16 cellular contexts compared by ENCODE assay signal in genomic region chr5:160363122-160363521, GRCh38. TPM values are rescaled to one million over a fixed set of nuclear protein-coding genes. Genes with fewer than 3 reads are reported as not detected.
DNase-seq lines count a peak whose midpoint lies in the region; ATAC-seq and TF ChIP-seq lines count a peak whose summit lies in the region.
"Had no signal": no experiment of that assay in that cellular context is flagged by ENCODE, and none has a peak within 500 bp of the region (broad histone marks: within the 10 kb centered on the region; RNA-seq: fewer than 3 reads in every experiment).

No MANE protein-coding gene starts in this region.

- CTCF ChIA-PET in activated naive CD4-positive, alpha-beta T cell treated with anti-CD3 and anti-CD28 coated beads for 36 hours (lab: Charles Lee), result interaction anchor here (0.8 kb wide), 1 partner anchor 16 kb away, joined by 5 read pairs; no protein-coding TSS in a partner anchor

- ATAC-seq in left cardiac atrium, result peak; percentile 5 to 32
- no peak for ATAC-seq in GM18867 (IDR thresholded peaks at IDR 0.05; ENCODE audit: unreplicated experiment)

- H3K4me2 ChIP-seq in neural progenitor cell, result no peak overlapping the region

- no peaks in the 10 kb centered on the region for H3K9me3 ChIP-seq in neural progenitor cell (ENCODE audit: low read depth)
- H3K9me3 ChIP-seq: psoas muscle had no signal

- H3K27me3 Mint-ChIP-seq in neural progenitor cell (ENCODE audit: insufficient read depth, low read depth), result no peaks in the 10 kb centered on the region
- peaks cover 4% of the 10 kb centered on the region for H3K27me3 Mint-ChIP-seq in type B pancreatic cell
- H3K27me3 Mint-ChIP-seq in activated naive CD4-positive, alpha-beta T cell treated with anti-CD3 and anti-CD28 coated beads for 36 hours (ENCODE audit: low read depth), result peaks cover 17% of the 10 kb centered on the region

- intact Hi-C loops in left cardiac atrium (cut with DNase I), result no loop called here
- intact Hi-C loops in activated naive CD4-positive, alpha-beta T cell treated with anti-CD3 and anti-CD28 coated beads for 36 hours (cut with micrococcal nuclease), result no loop called here

- peaks cover 19% of the 10 kb centered on the region for H3K4me1 ChIP-seq in neural progenitor cell

- no peak overlapping the region for H3K27ac ChIP-seq in neural progenitor cell
- H3K27ac ChIP-seq: 22Rv1, C4-2B, psoas muscle had no signal

- H3K36me3 Mint-ChIP-seq in neural progenitor cell (no peaks in the 10 kb centered on the region), type B pancreatic cell (no peaks in the 10 kb centered on the region)
- no peaks in the 10 kb centered on the region for H3K36me3 Mint-ChIP-seq in activated naive CD4-positive, alpha-beta T cell treated with anti-CD3 and anti-CD28 coated beads for 36 hours (ENCODE audit: low read depth)

- H3K4me3 Mint-ChIP-seq in neural progenitor cell (no peak overlapping the region), type B pancreatic cell (no peak overlapping the region)
- H3K4me3 Mint-ChIP-seq in activated naive CD4-positive, alpha-beta T cell treated with anti-CD3 and anti-CD28 coated beads for 36 hours, result no peak overlapping the region

- DNase-seq in DMS 273 (lab: John Stamatoyannopoulos, UW; ENCODE audit: unreplicated experiment) (peak; percentile 30), DMS 273 treated with DMSO at 0.1 percent for 48 hours (lab: John Stamatoyannopoulos, UW) (no peak), left cardiac atrium (no peak), neural progenitor cell (ENCODE audit: low spot score) (no peak), type B pancreatic cell (ENCODE audit: extremely low spot score, unreplicated experiment) (no peak), iPS-NIHi11 (ENCODE audit: low spot score) (no peak)
- DNase-seq in activated naive CD4-positive, alpha-beta T cell treated with anti-CD3 and anti-CD28 coated beads for 36 hours, result no peak
- DNase-seq: anterior cingulate cortex; DND-41; NCI-H2171; psoas muscle; stimulated activated CD4-positive, alpha-beta T cell treated with anti-CD3 and anti-CD28 coated beads, Interleukin-1b, Interleukin-23, amount 100 ng/mL, for 48 hours; trophoblast cell had no signal

- no peaks in the 10 kb centered on the region for H4K20me1 ChIP-seq in neural progenitor cell (ENCODE audit: low read depth)

- no peak overlapping the region for H3K9ac ChIP-seq in neural progenitor cell

- no peaks in the 10 kb centered on the region for H3K79me2 ChIP-seq in neural progenitor cell (ENCODE audit: low read depth)

- no peaks in the 10 kb centered on the region for H3F3A ChIP-seq in neural progenitor cell (ENCODE audit: low read depth)

- H3K27ac Mint-ChIP-seq in neural progenitor cell (peak overlapping the region; percentile 30), type B pancreatic cell (peak overlapping the region; percentile 45)
- H3K27ac Mint-ChIP-seq in activated naive CD4-positive, alpha-beta T cell treated with anti-CD3 and anti-CD28 coated beads for 36 hours, result no peak overlapping the region

- no peaks in the 10 kb centered on the region for H3K27me3 ChIP-seq in neural progenitor cell

- H2AFZ ChIP-seq in neural progenitor cell (replicated peaks), result peak overlapping the region; percentile 59

- H3K9me3 Mint-ChIP-seq in neural progenitor cell (no peaks in the 10 kb centered on the region), type B pancreatic cell (no peaks in the 10 kb centered on the region)
- no peaks in the 10 kb centered on the region for H3K9me3 Mint-ChIP-seq in activated naive CD4-positive, alpha-beta T cell treated with anti-CD3 and anti-CD28 coated beads for 36 hours

- H3K4me3 ChIP-seq in neural progenitor cell, result no peak overlapping the region
- H3K4me3 ChIP-seq: psoas muscle had no signal

- H3K4me1 Mint-ChIP-seq in neural progenitor cell (peaks cover 23% of the 10 kb centered on the region), type B pancreatic cell (ENCODE audit: unreplicated experiment) (peaks cover 20% of the 10 kb centered on the region)
- no peaks in the 10 kb centered on the region for H3K4me1 Mint-ChIP-seq in activated naive CD4-positive, alpha-beta T cell treated with anti-CD3 and anti-CD28 coated beads for 36 hours (ENCODE audit: low read depth)

- H3K36me3 ChIP-seq in neural progenitor cell, result no peaks in the 10 kb centered on the region

- no peak for TF ChIP-seq CTCF in neural progenitor cell (IDR thresholded peaks at IDR 0.05)
- no peak for TF ChIP-seq CTCF in type B pancreatic cell (conservative IDR thresholded peaks at IDR 0.05)

RNA-seq across cellular contexts. Expression of gene C1QTNF2, which starts 7.3 kb away (rescaled TPM):
- total RNA-seq in left cardiac atrium (1 to 10 TPM; 1.2 to 2.3 TPM), neural progenitor cell (ENCODE audit: low replicate concordance) (0.06 and 0.25 TPM in 2 replicates), type B pancreatic cell (ENCODE audit: low replicate concordance) (0.21 and 0.31 TPM in 2 replicates)
- not detected for total RNA-seq in activated naive CD4-positive, alpha-beta T cell treated with anti-CD3 and anti-CD28 coated beads for 36 hours

RNA-seq across cellular contexts. Expression of gene FAM200C, which starts 36.7 kb away (rescaled TPM):
- 1 to 10 TPM; 2.1 to 4.2 TPM for total RNA-seq in left cardiac atrium
- total RNA-seq in neural progenitor cell (ENCODE audit: low replicate concordance), result 15.8 and 25.3 TPM in 2 replicates
- 6.2 and 8.1 TPM in 2 replicates for total RNA-seq in type B pancreatic cell (ENCODE audit: low replicate concordance)
- under 1 TPM; 0.84 to 0.93 TPM for total RNA-seq in activated naive CD4-positive, alpha-beta T cell treated with anti-CD3 and anti-CD28 coated beads for 36 hours

RNA-seq across cellular contexts. Expression of gene CCNJL, which starts 50.8 kb away (rescaled TPM):
- total RNA-seq in left cardiac atrium, result 1 to 10 TPM; 5.5 to 5.6 TPM
- total RNA-seq in neural progenitor cell (ENCODE audit: low replicate concordance), result 8.4 and 9.4 TPM in 2 replicates
- total RNA-seq in type B pancreatic cell (ENCODE audit: low replicate concordance), result 7.2 and 16.6 TPM in 2 replicates
- total RNA-seq in activated naive CD4-positive, alpha-beta T cell treated with anti-CD3 and anti-CD28 coated beads for 36 hours, result not detected

RNA-seq across cellular contexts. Expression of gene SLU7, which starts 55.8 kb away (rescaled TPM):
- total RNA-seq in left cardiac atrium (10 to 100 TPM; 38.9 to 46.2 TPM), neural progenitor cell (ENCODE audit: low replicate concordance) (41.2 and 48.5 TPM in 2 replicates), type B pancreatic cell (ENCODE audit: low replicate concordance) (37.7 and 45.7 TPM in 2 replicates)
- 10 to 100 TPM; 33.2 to 34.3 TPM for total RNA-seq in activated naive CD4-positive, alpha-beta T cell treated with anti-CD3 and anti-CD28 coated beads for 36 hours

RNA-seq across cellular contexts. Expression of gene PTTG1, which starts 58.5 kb away (rescaled TPM):
- total RNA-seq in left cardiac atrium (1 to 10 TPM; 2.4 to 3.3 TPM), neural progenitor cell (ENCODE audit: low replicate concordance) (425 and 435 TPM in 2 replicates), type B pancreatic cell (ENCODE audit: low replicate concordance) (34.5 and 100 TPM in 2 replicates)
- total RNA-seq in activated naive CD4-positive, alpha-beta T cell treated with anti-CD3 and anti-CD28 coated beads for 36 hours, result 100 to 1,000 TPM; 254 to 270 TPM
